ENCODE assay signal across 19 cellular contexts in the genomic region with DNA sequence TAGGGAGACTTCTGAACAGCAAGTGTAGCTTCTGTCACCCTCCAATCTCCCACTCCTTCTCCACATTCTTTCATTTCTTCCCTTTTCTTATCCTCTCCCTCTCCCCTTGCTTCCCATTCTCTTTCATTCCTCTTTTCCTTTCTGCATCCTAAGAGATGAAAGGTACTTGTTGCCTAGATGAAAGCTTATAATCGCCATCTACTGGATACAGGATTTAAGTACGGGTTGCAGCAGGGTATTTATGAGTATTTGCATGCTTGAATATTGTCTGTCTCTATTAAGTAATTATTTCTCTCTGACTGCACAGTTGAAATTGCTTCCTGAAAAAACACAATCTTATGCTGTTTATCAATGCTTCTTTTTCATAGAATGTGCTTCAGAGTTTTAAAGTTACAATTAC.
DNase-seq lines count a peak whose midpoint lies in the region; ATAC-seq and TF ChIP-seq lines count a peak whose summit lies in the region.
"Had no signal": no experiment of that assay in that cellular context is flagged by ENCODE, and none has a peak within 500 bp of the region (broad histone marks: within the 10 kb centered on the region; RNA-seq: fewer than 3 reads in every experiment).

No MANE protein-coding gene starts in this region.

- H3K27ac ChIP-seq in A673 (ENCODE audit: low read depth, low read length, poor library complexity, severe bottlenecking) (no peak overlapping the region), GM23338 (ENCODE audit: low read depth) (no peak overlapping the region)
- H3K27ac ChIP-seq: brain microvascular endothelial cell, epithelial cell of prostate, testis had no signal

- DNase-seq in A673 (ENCODE audit: low spot score) (peak; percentile 12), GM23338 (ENCODE audit: low spot score) (peak; percentile 23), RKO (ENCODE audit: low spot score) (peak; percentile 51), left kidney (ENCODE audit: low read depth, low spot score) (peak; percentile 2), GM10266 (ENCODE audit: extremely low spot score) (no peak), inferior parietal cortex (ENCODE audit: extremely low spot score) (no peak)
- DNase-seq: activated B cell treated with CpG ODN at 0.5 μM for 24 hours; activated CD8-positive, alpha-beta T cell treated with anti-CD3 and anti-CD28 coated beads for 36 hours; activated naive CD8-positive, alpha-beta T cell treated with anti-CD3 and anti-CD28 coated beads for 36 hours; brain microvascular endothelial cell; C1 segment of cervical spinal cord; DMS79; HFFc6; NCI-H2029; NCI-H774; testis had no signal

- H3K27me3 Mint-ChIP-seq in GM23338 (ENCODE audit: insufficient read depth, low read depth, poor library complexity), result peaks cover 3% of the 10 kb centered on the region
- H3K27me3 Mint-ChIP-seq: activated B cell treated with CpG ODN at 0.5 μM for 24 hours; activated CD8-positive, alpha-beta T cell treated with anti-CD3 and anti-CD28 coated beads for 36 hours; activated naive CD8-positive, alpha-beta T cell treated with anti-CD3 and anti-CD28 coated beads for 36 hours had no signal

- no TSS peak for BruUV-seq in A673 (replicated peaks; lab: Mats Ljungman, UMichigan)

- CTCF ChIA-PET in A673 (lab: Charles Lee), result interaction anchor here (0.7 kb wide), 1 partner anchor 615 kb away, joined by 3 read pairs; no protein-coding TSS in a partner anchor

- ATAC-seq in GM23338, result no peak
- no peak for ATAC-seq in GM21723 (IDR thresholded peaks at IDR 0.05; ENCODE audit: unreplicated experiment)
- ATAC-seq: activated CD8-positive, alpha-beta T cell treated with anti-CD3 and anti-CD28 coated beads for 36 hours had no signal

- TF ChIP-seq CTCF in A673 (conservative IDR thresholded peaks at IDR 0.05; ENCODE audit: low read depth, low read length) (peak; percentile 26; the same call in 1 of the 2 replicates), GM23338 (conservative IDR thresholded peaks at IDR 0.05; ENCODE audit: low read depth in 2 of 2) (peak in 1 of 2 experiments; percentile 37; a peak in 2 of 4 replicates), GM10266 (IDR thresholded peaks at IDR 0.05; ENCODE audit: control insufficient read depth, insufficient read depth, low read depth, missing control alignments) (no peak)

- no peaks in the 10 kb centered on the region for H3F3A ChIP-seq in GM23338 (replicated peaks; ENCODE audit: low read depth)

- intact Hi-C loops in A673 (cut with micrococcal nuclease; ENCODE audit: unreplicated experiment), result loop anchor here (5.0 kb wide), 1 partner anchor 769 kb away; no protein-coding TSS in a partner anchor

- H3K79me2 ChIP-seq in GM23338 (replicated peaks; ENCODE audit: insufficient read depth), result no peaks in the 10 kb centered on the region

- H3K4me2 ChIP-seq in GM23338, result no peak overlapping the region

- peaks cover 2% of the 10 kb centered on the region; the same call in 1 of the 3 replicates for H3K9me3 Mint-ChIP-seq in GM23338
- H3K9me3 Mint-ChIP-seq: activated B cell treated with CpG ODN at 0.5 μM for 24 hours; activated CD8-positive, alpha-beta T cell treated with anti-CD3 and anti-CD28 coated beads for 36 hours; activated naive CD8-positive, alpha-beta T cell treated with anti-CD3 and anti-CD28 coated beads for 36 hours had no signal

- H3K27ac Mint-ChIP-seq in GM23338, result no peak overlapping the region
- H3K27ac Mint-ChIP-seq: activated B cell treated with CpG ODN at 0.5 μM for 24 hours; activated CD8-positive, alpha-beta T cell treated with anti-CD3 and anti-CD28 coated beads for 36 hours; activated naive CD8-positive, alpha-beta T cell treated with anti-CD3 and anti-CD28 coated beads for 36 hours; HFFc6 had no signal

- H3K36me3 ChIP-seq in A673 (ENCODE audit: insufficient read depth, low read length, poor library complexity, severe bottlenecking) (no peaks in the 10 kb centered on the region), GM23338 (ENCODE audit: insufficient read depth) (no peaks in the 10 kb centered on the region)
- H3K36me3 ChIP-seq: brain microvascular endothelial cell had no signal

- POLR2A ChIA-PET in A673 (lab: Charles Lee; ENCODE audit: low non-redundant PET), result no interaction called here

- no peak overlapping the region for H2AFZ ChIP-seq in GM23338

- no peaks in the 10 kb centered on the region for H3K9me2 ChIP-seq in GM23338 (ENCODE audit: insufficient read depth)

- no peaks in the 10 kb centered on the region for H3K4me1 ChIP-seq in A673 (ENCODE audit: insufficient read depth, low read length, poor library complexity, severe bottlenecking)
- H3K4me1 ChIP-seq in GM23338 (ENCODE audit: insufficient read depth), result no peaks in the 10 kb centered on the region
- H3K4me1 ChIP-seq: testis had no signal

- no peak overlapping the region for H3K4me3 Mint-ChIP-seq in GM23338
- H3K4me3 Mint-ChIP-seq: activated B cell treated with CpG ODN at 0.5 μM for 24 hours; activated CD8-positive, alpha-beta T cell treated with anti-CD3 and anti-CD28 coated beads for 36 hours; activated naive CD8-positive, alpha-beta T cell treated with anti-CD3 and anti-CD28 coated beads for 36 hours; HFFc6 had no signal

- no peaks in the 10 kb centered on the region for H4K20me1 ChIP-seq in GM23338 (replicated peaks; ENCODE audit: insufficient read depth)

- H3K36me3 Mint-ChIP-seq in GM23338 (ENCODE audit: low read depth), result no peaks in the 10 kb centered on the region
- H3K36me3 Mint-ChIP-seq: activated naive CD8-positive, alpha-beta T cell treated with anti-CD3 and anti-CD28 coated beads for 36 hours had no signal

- H3K4me1 Mint-ChIP-seq in GM23338, result no peaks in the 10 kb centered on the region
- H3K4me1 Mint-ChIP-seq: activated B cell treated with CpG ODN at 0.5 μM for 24 hours; activated naive CD8-positive, alpha-beta T cell treated with anti-CD3 and anti-CD28 coated beads for 36 hours had no signal

- H3K27me3 ChIP-seq in A673 (replicated peaks; ENCODE audit: insufficient read depth, low read depth, low read length, poor library complexity) (no peaks in the 10 kb centered on the region), GM23338 (ENCODE audit: insufficient read depth) (no peaks in the 10 kb centered on the region)
- H3K27me3 ChIP-seq: brain microvascular endothelial cell, testis had no signal

- peaks cover 4% of the 10 kb centered on the region for H3K9me3 ChIP-seq in A673 (ENCODE audit: low read depth, low read length, poor library complexity, severe bottlenecking)
- H3K9me3 ChIP-seq: testis had no signal

- no peak overlapping the region for H3K4me3 ChIP-seq in A673 (ENCODE audit: low read depth, low read length, poor library complexity, severe bottlenecking)
- H3K4me3 ChIP-seq in GM23338, result no peak overlapping the region
- H3K4me3 ChIP-seq: lung, testis had no signal

TF ChIP-seq in GM23338, 12 proteins besides CTCF, POLR2A, EP300 and RAD21 (continues in another document):
- TF ChIP-seq JUNB (IDR thresholded peaks at IDR 0.05; ENCODE audit: unreplicated experiment), result no peak
- no peak for TF ChIP-seq ZNF114 (CRISPR knock-in tag; IDR thresholded peaks at IDR 0.05)
- no peak for TF ChIP-seq NANOG (IDR thresholded peaks at IDR 0.05; ENCODE audit: borderline replicate concordance)

Comparison
In these comparisons a context has a peak if more than half of its experiments do, and no peak if none do; other contexts are left out.
1. DNase-seq: peak in A673 (single experiment), GM23338 (single experiment), RKO (single experiment) and left kidney (single experiment); none in GM10266 (single experiment) and inferior parietal cortex (single experiment).